ENCODE assay signal across 12 cellular contexts in genomic region chr5:91074615-91075014, GRCh38.
A peak's percentile ranks its signal among the peaks of the same experiment; 100 is the strongest.
DNase-seq lines count a peak whose midpoint lies in the region; ATAC-seq and TF ChIP-seq lines count a peak whose summit lies in the region.
"Had no signal": no experiment of that assay in that cellular context is flagged by ENCODE, and none has a peak within 500 bp of the region (broad histone marks: within the 10 kb centered on the region; RNA-seq: fewer than 3 reads in every experiment).

No MANE protein-coding gene starts in this region.

- no peak overlapping the region for H4K91ac ChIP-seq in mesenchymal stem cell (ENCODE audit: low read length)

- no peak overlapping the region for H2BK5ac ChIP-seq in mesenchymal stem cell (ENCODE audit: low read depth, low read length, poor library complexity, severe bottlenecking)

- H3K18ac ChIP-seq in mesenchymal stem cell (ENCODE audit: low read depth in 1 of 2, low read length in 2 of 2) = no peak overlapping the region

- peak; percentile 75 for ATAC-seq in GM18511 (IDR thresholded peaks at IDR 0.05; ENCODE audit: unreplicated experiment)
- ATAC-seq in HG02763 (IDR thresholded peaks at IDR 0.05; ENCODE audit: unreplicated experiment) = peak; percentile 82
- no peak for ATAC-seq in HG02885 (IDR thresholded peaks at IDR 0.05; ENCODE audit: poor library complexity, unreplicated experiment)
- ATAC-seq: gastrocnemius medialis had no signal

- H3K79me1 ChIP-seq in mesenchymal stem cell (replicated peaks; ENCODE audit: low read length, poor library complexity, severe bottlenecking) = no peaks in the 10 kb centered on the region

- no peaks in the 10 kb centered on the region for H3K36me3 ChIP-seq in mesenchymal stem cell (ENCODE audit: control insufficient read depth in 1 of 2, insufficient read depth in 2 of 2, low read depth in 1 of 2, low read length in 2 of 2)
- H3K36me3 ChIP-seq in WERI-Rb-1 = peaks cover 21% of the 10 kb centered on the region
- H3K36me3 ChIP-seq: gastrocnemius medialis, HAP-1 had no signal

- peak overlapping the region; percentile 77 for H3K27ac ChIP-seq in mesenchymal stem cell (ENCODE audit: low read length, poor library complexity, severe bottlenecking)
- H3K27ac ChIP-seq in WERI-Rb-1 = no peak overlapping the region
- H3K27ac ChIP-seq: gastrocnemius medialis had no signal

- no CpG with 5 or more reads among the region's 1 CpG for WGBS in mesenchymal stem cell
- 42 to 73% methylated on average over 1 of the region's 1 CpG for WGBS in lower leg skin, 2 donors

- H2BK120ac ChIP-seq in mesenchymal stem cell (ENCODE audit: low read depth, low read length) = no peak overlapping the region

- H3K14ac ChIP-seq in mesenchymal stem cell (ENCODE audit: low read length in 2 of 2) = no peak overlapping the region

- DNase-seq in astrocyte of the spinal cord (ENCODE audit: low read depth, low spot score) (peak; percentile 73), mesenchymal stem cell (peak; percentile 72), WERI-Rb-1 (no peak), midbrain (lab: John Stamatoyannopoulos, UW) (no peak), lower leg skin (ENCODE audit: low spot score in 2 of 2) (no peak)
- DNase-seq: gastrocnemius medialis, NCI-H1092 treated with DMSO at 0.1 percent for 48 hours, nucleus accumbens had no signal

- no peak overlapping the region for H3K23ac ChIP-seq in mesenchymal stem cell (ENCODE audit: low read length in 2 of 2)

- H4K8ac ChIP-seq in mesenchymal stem cell (ENCODE audit: low read length) = no peak overlapping the region

- intact Hi-C loops in lower leg skin (cut with DNase I; ENCODE audit: low total_unique reads) = no loop called here

- H2AK5ac ChIP-seq in mesenchymal stem cell (ENCODE audit: low read length, severe bottlenecking) = no peak overlapping the region

- H3K9me3 ChIP-seq in mesenchymal stem cell (ENCODE audit: control insufficient read depth, low read length) (no peaks in the 10 kb centered on the region), WERI-Rb-1 (ENCODE audit: severe bottlenecking) (no peaks in the 10 kb centered on the region)
- H3K9me3 ChIP-seq: gastrocnemius medialis, HAP-1 had no signal

- H3K27me3 ChIP-seq in mesenchymal stem cell (ENCODE audit: control insufficient read depth in 1 of 2, insufficient read depth in 1 of 2, low read length in 2 of 2) = no peaks in the 10 kb centered on the region
- no peaks in the 10 kb centered on the region for H3K27me3 ChIP-seq in WERI-Rb-1 (ENCODE audit: insufficient read depth, low read depth, severe bottlenecking)
- H3K27me3 ChIP-seq: gastrocnemius medialis had no signal

- TF ChIP-seq POLR2A in lower leg skin (IDR thresholded peaks at IDR 0.05) = no peak

- TF ChIP-seq CTCF in astrocyte of the spinal cord (IDR thresholded peaks at IDR 0.05; ENCODE audit: low read depth, low read length) (no peak), WERI-Rb-1 (IDR thresholded peaks at IDR 0.05; ENCODE audit: low read depth, low read length) (no peak), lower leg skin (IDR thresholded peaks at IDR 0.05) (no peak)

- no peak overlapping the region for H3K4ac ChIP-seq in mesenchymal stem cell (ENCODE audit: low read depth in 1 of 2, low read length in 2 of 2)

- H3K4me3 ChIP-seq in astrocyte of the spinal cord (ENCODE audit: low read depth, low read length) (no peak overlapping the region), mesenchymal stem cell (ENCODE audit: insufficient read depth in 1 of 2, low read depth in 1 of 2, low read length in 2 of 2) (no peak overlapping the region), WERI-Rb-1 (ENCODE audit: low read depth, low read length) (no peak overlapping the region), lower leg skin (ENCODE audit: low read depth, poor library complexity, severe bottlenecking) (no peak overlapping the region)
- H3K4me3 ChIP-seq: gastrocnemius medialis, HAP-1 had no signal

- H3K4me1 ChIP-seq in mesenchymal stem cell (ENCODE audit: control insufficient read depth, insufficient read depth, low read depth, low read length) = peaks cover 7% of the 10 kb centered on the region
- H3K4me1 ChIP-seq: HAP-1 had no signal

- no peak overlapping the region for H3K9ac ChIP-seq in mesenchymal stem cell (ENCODE audit: low read length)

- in situ Hi-C loops in astrocyte of the spinal cord (cut with HindIII; ENCODE audit: low sequenced_read_pairs) = no loop called here

- no peak overlapping the region for H2BK12ac ChIP-seq in mesenchymal stem cell (ENCODE audit: low read length in 2 of 2)

- H3K4me2 ChIP-seq in mesenchymal stem cell (ENCODE audit: low read length, poor library complexity, severe bottlenecking) = no peak overlapping the region

- no peak overlapping the region for H2BK15ac ChIP-seq in mesenchymal stem cell (ENCODE audit: low read depth, poor library complexity, severe bottlenecking)

- H2AFZ ChIP-seq in mesenchymal stem cell (ENCODE audit: low read depth, low read length) = no peak overlapping the region

Comparison
In these comparisons a context has a peak if more than half of its experiments do, and no peak if none do; other contexts are left out.
1. DNase-seq: peak in astrocyte of the spinal cord (single experiment) and mesenchymal stem cell (single experiment); none in WERI-Rb-1 (single experiment), midbrain (single experiment) and lower leg skin (0 of 2).